In the genomic region with DNA sequence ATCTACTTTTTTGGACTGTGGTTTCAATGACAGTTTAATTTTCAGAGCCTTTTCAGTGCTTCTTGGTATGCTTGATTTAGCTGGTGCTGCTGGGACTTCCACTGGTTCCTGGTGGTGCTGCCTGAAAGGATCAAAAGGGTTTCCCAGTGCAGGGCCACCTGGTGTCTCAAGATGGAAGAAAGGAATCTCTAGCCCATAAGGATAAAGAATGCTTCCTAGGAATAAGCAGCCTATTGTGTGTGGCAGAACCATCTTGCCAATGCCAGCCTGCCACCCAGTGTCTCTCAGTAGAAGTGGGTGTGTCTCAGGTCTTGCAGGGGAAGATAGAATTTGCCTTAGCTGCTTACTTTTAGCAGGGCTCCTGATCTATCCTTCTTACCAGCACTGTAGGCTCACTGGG, we compare ENCODE assay signal across 32 cellular contexts. TPM values are rescaled to one million over a fixed set of nuclear protein-coding genes. Genes with fewer than 3 reads are reported as not detected.
DNase-seq lines count a peak whose midpoint lies in the region; ATAC-seq, FAIRE-seq and TF ChIP-seq lines count a peak whose summit lies in the region.
"Had no signal": no experiment of that assay in that cellular context is flagged by ENCODE, and none has a peak within 500 bp of the region (broad histone marks: within the 10 kb centered on the region; RNA-seq: fewer than 3 reads in every experiment).

No MANE protein-coding gene starts in this region.

- H3K27me3 ChIP-seq in HCT116 (ENCODE audit: insufficient read depth, low read length) (no peaks in the 10 kb centered on the region), bronchial epithelial cell (ENCODE audit: control insufficient read depth, insufficient read depth, low read length) (no peaks in the 10 kb centered on the region), lower lobe of right lung (ENCODE audit: low read depth) (no peaks in the 10 kb centered on the region), foreskin keratinocyte (peaks cover 5% of the 10 kb centered on the region)
- H3K27me3 ChIP-seq: brain microvascular endothelial cell, left lung, right lobe of liver, stomach, thyroid gland, vagina had no signal

- intact Hi-C loops in HCT116 (cut with micrococcal nuclease) = no loop called here
- intact Hi-C loops in lower lobe of right lung (cut with DNase I) = no loop called here

- no peak overlapping the region for H3K4me2 ChIP-seq in HCT116 (ENCODE audit: low read length)
- H3K4me2 ChIP-seq: PC-9 had no signal

- H3K4me3 ChIP-seq in HCT116 (replicated peaks in 1 of 2; ENCODE audit: low read depth in 1 of 2, low read length in 2 of 2) = no peak overlapping the region
- no peak overlapping the region for H3K4me3 ChIP-seq in bronchial epithelial cell (ENCODE audit: low read depth, low read length)
- no peak overlapping the region for H3K4me3 ChIP-seq in lower lobe of right lung
- H3K4me3 ChIP-seq: GM12878, K562, left lung, PC-9, right lobe of liver, stomach, thyroid gland, vagina had no signal

- TF ChIP-seq RAD21 in HCT116 (IDR thresholded peaks at IDR 0.05; ENCODE audit: low read depth) = no peak

- no peak for TF ChIP-seq POLR2A in HCT116 (IDR thresholded peaks at IDR 0.05; ENCODE audit: borderline replicate concordance, extremely low read depth, insufficient read depth, insufficient read length)

- H2AFZ ChIP-seq in HCT116 (ENCODE audit: low read depth, low read length, poor library complexity, severe bottlenecking) = no peak overlapping the region
- H2AFZ ChIP-seq: PC-9 had no signal

- no peak overlapping the region for H3K9ac ChIP-seq in HCT116 (ENCODE audit: low read length)

- H3K9me3 ChIP-seq in HCT116 (ENCODE audit: control insufficient read depth in 1 of 2, insufficient read depth in 1 of 2, low read depth in 1 of 2, low read length in 2 of 2) (no peaks in the 10 kb centered on the region), lower lobe of right lung (no peaks in the 10 kb centered on the region)
- H3K9me3 ChIP-seq: left lung, neutrophil, right lobe of liver, thyroid gland, vagina had no signal

- H3K27ac ChIP-seq in HCT116 (ENCODE audit: low read depth, low read length) (no peak overlapping the region), lower lobe of right lung (no peak overlapping the region), foreskin keratinocyte (no peak overlapping the region)
- H3K27ac ChIP-seq: brain microvascular endothelial cell, epithelial cell of prostate, left lung, neutrophil, PC-9, right lobe of liver, stomach, thyroid gland, vagina had no signal

- DNase-seq in COR-L47 (lab: John Stamatoyannopoulos, UW) = peak; percentile 4
- DNase-seq in HCT116 (ENCODE audit: low read depth, low spot score) = peak; percentile 2
- peak; percentile 2 for DNase-seq in bronchial epithelial cell (ENCODE audit: low read depth)
- no peak for DNase-seq in lower lobe of right lung
- DNase-seq in C1 segment of cervical spinal cord (lab: John Stamatoyannopoulos, UW) = no peak
- no peak for DNase-seq in SIG-M5 (lab: John Stamatoyannopoulos, UW)
- no peak for DNase-seq in foreskin keratinocyte
- DNase-seq in activated effector memory CD4-positive, alpha-beta T cell treated with Interleukin-2 at 50 U/mL for 16 hours = no peak
- DNase-seq: activated CD8-positive, alpha-beta T cell treated with anti-CD3 and anti-CD28 coated beads, Interleukin-2, amount 10 ng/mL, durations not matched to agents 7 days and 5 days; amygdala; brain microvascular endothelial cell; CD8-positive, alpha-beta T cell; DMS 273 treated with DMSO at 0.1 percent for 48 hours; EL; left lung; NCI-H1092; NCI-H187; NCI-H510A treated with DMSO at 0.1 percent for 48 hours; PC-9; right lobe of liver; Right ventricle myocardium superior; stimulated activated CD4-positive, alpha-beta T cell treated with anti-CD3 and anti-CD28 coated beads, Interleukin-12 subunit alpha, Interleukin-12 subunit beta, amount 100 ng/mL, for 4 hours; stimulated activated CD4-positive, alpha-beta T cell treated with anti-CD3 and anti-CD28 coated beads, Interleukin-2, amount 100 ng/mL, for 48 hours; stomach; thyroid gland had no signal

- CTCF ChIA-PET in HCT116 (lab: Charles Lee) = no interaction called here

- TF ChIP-seq CTCF in HCT116 (IDR thresholded peaks at IDR 0.05 in 2 of 3, conservative IDR thresholded peaks at IDR 0.05 in 1 of 3; ENCODE audit: borderline replicate concordance in 1 of 3, insufficient read depth in 1 of 3, low read depth in 2 of 3, low read length in 2 of 3) (no peak), bronchial epithelial cell (IDR thresholded peaks at IDR 0.05; ENCODE audit: insufficient read depth, low read length, severe bottlenecking) (no peak), lower lobe of right lung (IDR thresholded peaks at IDR 0.05) (peak; percentile 10), foreskin keratinocyte (conservative IDR thresholded peaks at IDR 0.05) (no peak)

- H4K20me1 ChIP-seq in HCT116 (ENCODE audit: insufficient read depth) = no peaks in the 10 kb centered on the region

- FAIRE-seq in bronchial epithelial cell (lab: Jason Lieb, UNC) = no peak
- FAIRE-seq: GM12878, H54, K562 had no signal

- H3K4me1 ChIP-seq in HCT116 (ENCODE audit: control insufficient read depth in 1 of 2, insufficient read depth in 2 of 2, low read length in 2 of 2) (no peaks in the 10 kb centered on the region), lower lobe of right lung (no peaks in the 10 kb centered on the region), foreskin keratinocyte (no peaks in the 10 kb centered on the region)
- H3K4me1 ChIP-seq: left lung, right lobe of liver, stomach, thyroid gland, vagina had no signal

- no TSS peak for BruUV-seq in HCT116 (replicated peaks; lab: Mats Ljungman, UMichigan)

- RAD21 ChIA-PET in HCT116 (lab: Charles Lee; ENCODE audit: low non-redundant PET in 1 of 2, low total read pairs in 2 of 2, uncharacterized antibody in 2 of 2, unreplicated experiment in 2 of 2) = no interaction called here

- H3K36me3 ChIP-seq in HCT116 (ENCODE audit: control insufficient read depth in 1 of 2, insufficient read depth in 2 of 2, low read length in 2 of 2) (no peaks in the 10 kb centered on the region), bronchial epithelial cell (ENCODE audit: control insufficient read depth, insufficient read depth, low read length) (no peaks in the 10 kb centered on the region), lower lobe of right lung (no peaks in the 10 kb centered on the region)
- H3K36me3 ChIP-seq: brain microvascular endothelial cell, left lung, neutrophil, right lobe of liver, stomach, thyroid gland, vagina had no signal

- POLR2A ChIA-PET in HCT116 (lab: Charles Lee) = no interaction called here

- H3K9me2 ChIP-seq in HCT116 (ENCODE audit: insufficient read depth) = no peaks in the 10 kb centered on the region

- ATAC-seq in HCT116 = peak; percentile 25; the same call in 1 of the 2 replicates
- no peak for ATAC-seq in lower lobe of right lung
- no peak for ATAC-seq in foreskin keratinocyte
- ATAC-seq: activated CD8-positive, alpha-beta T cell treated with anti-CD3 and anti-CD28 coated beads, Interleukin-2, amount 10 ng/mL, durations not matched to agents 7 days and 5 days; activated T-helper 17 cell treated with anti-CD3 and anti-CD28 coated beads, Interleukin-2, amount 50 U/mL, for 72 hours; CD8-positive, alpha-beta T cell; GM12878; K562; left lung; right lobe of liver had no signal

- H3K79me2 ChIP-seq in HCT116 (ENCODE audit: insufficient read depth, low read length) = no peaks in the 10 kb centered on the region

TF ChIP-seq in HCT116, 20 proteins besides CTCF, POLR2A, EP300 and RAD21:
- no peak for TF ChIP-seq JUND (IDR thresholded peaks at IDR 0.05)
- TF ChIP-seq ZFX (IDR thresholded peaks at IDR 0.05) = no peak
- TF ChIP-seq CBX3 (IDR thresholded peaks at IDR 0.05; ENCODE audit: low read depth) = no peak
- no peak for TF ChIP-seq SRF (IDR thresholded peaks at IDR 0.05; ENCODE audit: low read depth)
- no peak for TF ChIP-seq EZH2 (IDR thresholded peaks at IDR 0.05)
- TF ChIP-seq SP1 (IDR thresholded peaks at IDR 0.05; ENCODE audit: low read depth) = no peak
- TF ChIP-seq, protein P1, sequence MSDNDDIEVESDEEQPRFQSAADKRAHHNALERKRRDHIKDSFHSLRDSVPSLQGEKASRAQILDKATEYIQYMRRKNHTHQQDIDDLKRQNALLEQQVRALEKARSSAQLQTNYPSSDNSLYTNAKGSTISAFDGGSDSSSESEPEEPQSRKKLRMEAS (IDR thresholded peaks at IDR 0.05) = no peak

RNA-seq across cellular contexts. Expression of a gene that starts 15.0 kb away (rescaled TPM):
- total RNA-seq in HCT116 (2021; ENCODE audit: unreplicated experiment) (not detected), bronchial epithelial cell (not detected in 2 replicates), lower lobe of right lung (26.5 TPM), foreskin keratinocyte (not detected in 2 replicates)
- polyA plus RNA-seq in HCT116 (2012) = not detected in 2 replicates
- polyA plus RNA-seq in foreskin keratinocyte = not detected in 2 replicates
- total RNA-seq: activated CD8-positive, alpha-beta T cell treated with anti-CD3 and anti-CD28 coated beads, Interleukin-2, amount 10 ng/mL, durations not matched to agents 7 days and 5 days; GM12878; K562; PC-9 had no signal
- polyA plus RNA-seq: GM12878, K562 had no signal

Comparison
In these comparisons a context has a peak if more than half of its experiments do, and no peak if none do; other contexts are left out.
1. DNase-seq: peak in COR-L47 (single experiment), HCT116 (single experiment) and bronchial epithelial cell (single experiment); none in lower lobe of right lung (single experiment), C1 segment of cervical spinal cord (0 of 14), SIG-M5 (single experiment), foreskin keratinocyte (0 of 2) and activated effector memory CD4-positive, alpha-beta T cell treated with Interleukin-2 at 50 U/mL for 16 hours (single experiment).
2. RNA of a gene that starts 15.0 kb away (total RNA-seq): 26.5 TPM in lower lobe of right lung (single experiment); not detected in HCT116 (single experiment), not detected in bronchial epithelial cell and not detected in foreskin keratinocyte; every median in the first group is over 10 times any median in the second.